In genomic region chr11:118153976-118154375, GRCh38 we compare ENCODE assay signal across 18 cellular contexts. TPM values are rescaled to one million over a fixed set of nuclear protein-coding genes. Genes with fewer than 3 reads are reported as not detected.
A peak's percentile ranks its signal among the peaks of the same experiment; 100 is the strongest.
DNase-seq lines count a peak whose midpoint lies in the region; ATAC-seq and TF ChIP-seq lines count a peak whose summit lies in the region.
"Had no signal": no experiment of that assay in that cellular context is flagged by ENCODE, and none has a peak within 500 bp of the region (broad histone marks: within the 10 kb centered on the region; RNA-seq: fewer than 3 reads in every experiment).

No MANE protein-coding gene starts in this region.

- H3K27ac ChIP-seq in GM23338 (ENCODE audit: low read depth): no peak overlapping the region
- H3K27ac ChIP-seq: BLaER1 treated with 17β-estradiol and CSF1 and Interleukin-3, amounts not matched to agents 10 nM and 100 nM had no signal

- H3K4me3 Mint-ChIP-seq in T-helper 2 cell treated with Interferon-gamma antibody and Interleukin-4, amounts not matched to agents 5 μg/mL and 100 μg/mL, for 36 hours: peak overlapping the region; percentile 69
- peak overlapping the region; percentile 78 for H3K4me3 Mint-ChIP-seq in GM23338
- H3K4me3 Mint-ChIP-seq in activated naive CD8-positive, alpha-beta T cell treated with anti-CD3 and anti-CD28 coated beads, Interleukin-2, amount 10 ng/mL, durations not matched to agents 7 days and 5 days: peak overlapping the region; percentile 72
- peak overlapping the region; percentile 30 to 83 (median 68) for H3K4me3 Mint-ChIP-seq in naive thymus-derived CD8-positive, alpha-beta T cell

- peaks cover 10% of the 10 kb centered on the region for H3K4me1 Mint-ChIP-seq in T-helper 2 cell treated with Interferon-gamma antibody and Interleukin-4, amounts not matched to agents 5 μg/mL and 100 μg/mL, for 36 hours (ENCODE audit: low read depth)
- peaks cover 63% of the 10 kb centered on the region for H3K4me1 Mint-ChIP-seq in GM23338
- H3K4me1 Mint-ChIP-seq in activated naive CD8-positive, alpha-beta T cell treated with anti-CD3 and anti-CD28 coated beads, Interleukin-2, amount 10 ng/mL, durations not matched to agents 7 days and 5 days: peaks cover 17% of the 10 kb centered on the region
- peaks cover 12 to 25% (median 17%) of the 10 kb centered on the region in 4 donors for H3K4me1 Mint-ChIP-seq in naive thymus-derived CD8-positive, alpha-beta T cell

- peak overlapping the region; percentile 98 for H3K4me2 ChIP-seq in GM23338

- no peaks in the 10 kb centered on the region for H3K79me2 ChIP-seq in GM23338 (replicated peaks; ENCODE audit: insufficient read depth)

- H3K36me3 Mint-ChIP-seq in T-helper 2 cell treated with Interferon-gamma antibody and Interleukin-4, amounts not matched to agents 5 μg/mL and 100 μg/mL, for 36 hours (ENCODE audit: low read depth): no peaks in the 10 kb centered on the region
- H3K36me3 Mint-ChIP-seq in GM23338 (ENCODE audit: low read depth): no peaks in the 10 kb centered on the region
- H3K36me3 Mint-ChIP-seq in activated naive CD8-positive, alpha-beta T cell treated with anti-CD3 and anti-CD28 coated beads, Interleukin-2, amount 10 ng/mL, durations not matched to agents 7 days and 5 days: no peaks in the 10 kb centered on the region
- H3K36me3 Mint-ChIP-seq in naive thymus-derived CD8-positive, alpha-beta T cell: no peaks in the 10 kb centered on the region

- no peaks in the 10 kb centered on the region for H3K9me2 ChIP-seq in GM23338 (ENCODE audit: insufficient read depth)

- DNase-seq in T-helper 2 cell treated with Interferon-gamma antibody and Interleukin-4, amounts not matched to agents 5 μg/mL and 100 μg/mL, for 36 hours (ENCODE audit: low spot score): no peak
- no peak for DNase-seq in T-helper 2 cell
- no peak for DNase-seq in GM23338 (ENCODE audit: low spot score)
- no peak for DNase-seq in activated naive CD8-positive, alpha-beta T cell treated with anti-CD3 and anti-CD28 coated beads, Interleukin-2, amount 10 ng/mL, durations not matched to agents 7 days and 5 days
- DNase-seq in naive thymus-derived CD8-positive, alpha-beta T cell: peak in 1 of 10 donors; percentile 40
- no peak for DNase-seq in HEK293T (ENCODE audit: extremely low spot score)
- no peak for DNase-seq in NCI-H748 treated with DMSO at 0.1 percent for 48 hours (lab: John Stamatoyannopoulos, UW)
- DNase-seq: central memory CD4-positive, alpha-beta T cell; DMS79; NCI-H2107; PC-3; stimulated activated naive CD4-positive, alpha-beta T cell treated with Interleukin-2 at 50 U/mL for 16 hours had no signal

- peak overlapping the region; percentile 94 for H3K4me3 ChIP-seq in GM23338

- H3K36me3 ChIP-seq in GM23338 (ENCODE audit: insufficient read depth): no peaks in the 10 kb centered on the region
- H3K36me3 ChIP-seq: BLaER1 treated with 17β-estradiol and CSF1 and Interleukin-3, amounts not matched to agents 10 nM and 100 nM had no signal

- H3K9me3 Mint-ChIP-seq in T-helper 2 cell treated with Interferon-gamma antibody and Interleukin-4, amounts not matched to agents 5 μg/mL and 100 μg/mL, for 36 hours: no peaks in the 10 kb centered on the region
- no peaks in the 10 kb centered on the region for H3K9me3 Mint-ChIP-seq in GM23338
- no peaks in the 10 kb centered on the region for H3K9me3 Mint-ChIP-seq in activated naive CD8-positive, alpha-beta T cell treated with anti-CD3 and anti-CD28 coated beads, Interleukin-2, amount 10 ng/mL, durations not matched to agents 7 days and 5 days
- H3K9me3 Mint-ChIP-seq in naive thymus-derived CD8-positive, alpha-beta T cell: no peaks in the 10 kb centered on the region

- H3K4me1 ChIP-seq in GM23338 (ENCODE audit: insufficient read depth): peaks cover 60% of the 10 kb centered on the region

- TF ChIP-seq CTCF in GM23338 (conservative IDR thresholded peaks at IDR 0.05; ENCODE audit: low read depth in 2 of 2): no peak

- peaks cover 97% of the 10 kb centered on the region for H3K27me3 ChIP-seq in GM23338 (ENCODE audit: insufficient read depth)

- H3K27me3 Mint-ChIP-seq in T-helper 2 cell treated with Interferon-gamma antibody and Interleukin-4, amounts not matched to agents 5 μg/mL and 100 μg/mL, for 36 hours (ENCODE audit: low read depth): peaks cover 86% of the 10 kb centered on the region
- peaks cover 72% of the 10 kb centered on the region for H3K27me3 Mint-ChIP-seq in GM23338 (ENCODE audit: insufficient read depth, low read depth, poor library complexity)
- H3K27me3 Mint-ChIP-seq in activated naive CD8-positive, alpha-beta T cell treated with anti-CD3 and anti-CD28 coated beads, Interleukin-2, amount 10 ng/mL, durations not matched to agents 7 days and 5 days: peaks cover 87% of the 10 kb centered on the region
- H3K27me3 Mint-ChIP-seq in naive thymus-derived CD8-positive, alpha-beta T cell: peaks cover 32 to 70% (median 48%) of the 10 kb centered on the region in 5 donors

- H4K20me1 ChIP-seq in GM23338 (replicated peaks; ENCODE audit: insufficient read depth): no peaks in the 10 kb centered on the region

- no peak for ATAC-seq in GM23338
- ATAC-seq in activated naive CD8-positive, alpha-beta T cell treated with anti-CD3 and anti-CD28 coated beads, Interleukin-2, amount 10 ng/mL, durations not matched to agents 7 days and 5 days (ENCODE audit: low read depth): no peak
- ATAC-seq in naive thymus-derived CD8-positive, alpha-beta T cell: no peak
- ATAC-seq in HG03342 (IDR thresholded peaks at IDR 0.05; ENCODE audit: unreplicated experiment): no peak
- ATAC-seq: left lobe of liver, PC-3 had no signal

- H3F3A ChIP-seq in GM23338 (replicated peaks; ENCODE audit: low read depth): 0 out of 2 replicates have a peak, but pooled peaks cover 3% of the 10 kb centered on the region

- POLR2A ChIA-PET in activated naive CD8-positive, alpha-beta T cell treated with anti-CD3 and anti-CD28 coated beads, Interleukin-2, amount 10 ng/mL, durations not matched to agents 7 days and 5 days (lab: Charles Lee): no interaction called here
- POLR2A ChIA-PET in naive thymus-derived CD8-positive, alpha-beta T cell (lab: Charles Lee): no interaction called here
- POLR2A ChIA-PET in HEK293T (lab: Yijun Ruan, JAX): no interaction called here

- CTCF ChIA-PET in HEK293T (lab: Yijun Ruan, JAX): no interaction called here

- H2AFZ ChIP-seq in GM23338: peak overlapping the region; percentile 88

- H3K27ac Mint-ChIP-seq in T-helper 2 cell treated with Interferon-gamma antibody and Interleukin-4, amounts not matched to agents 5 μg/mL and 100 μg/mL, for 36 hours: peak overlapping the region; percentile 1
- no peak overlapping the region for H3K27ac Mint-ChIP-seq in GM23338
- no peak overlapping the region for H3K27ac Mint-ChIP-seq in activated naive CD8-positive, alpha-beta T cell treated with anti-CD3 and anti-CD28 coated beads, Interleukin-2, amount 10 ng/mL, durations not matched to agents 7 days and 5 days
- no peak overlapping the region for H3K27ac Mint-ChIP-seq in naive thymus-derived CD8-positive, alpha-beta T cell

TF ChIP-seq in GM23338, 12 proteins besides CTCF, POLR2A, EP300 and RAD21:
- TF ChIP-seq ETS1 (IDR thresholded peaks at IDR 0.05) (no peak), NANOG (IDR thresholded peaks at IDR 0.05; ENCODE audit: borderline replicate concordance) (no peak)

TF ChIP-seq in HEK293T, 16 proteins besides CTCF, POLR2A, EP300 and RAD21:
- TF ChIP-seq SUZ12 (IDR thresholded peaks at IDR 0.05) (no peak), FOXK2 (IDR thresholded peaks at IDR 0.05) (no peak), FOXA1 (IDR thresholded peaks at IDR 0.05) (no peak), ZNF384 (IDR thresholded peaks at IDR 0.05) (no peak), LEF1 (IDR thresholded peaks at IDR 0.05; ENCODE audit: borderline replicate concordance) (no peak), ELF4 (IDR thresholded peaks at IDR 0.05) (no peak), HDGF (IDR thresholded peaks at IDR 0.05; ENCODE audit: borderline replicate concordance) (no peak), L3MBTL2 (conservative IDR thresholded peaks at IDR 0.05) (no peak), ARNT (IDR thresholded peaks at IDR 0.05) (no peak)

RNA-seq across cellular contexts. Expression of gene SCN4B, which starts 1.4 kb away (rescaled TPM):
- 1.7 and 3.0 TPM in 2 replicates for total RNA-seq in GM23338 (2014; rRNA removed; shearing (Covaris generic))
- 0.16 and 0.45 TPM in 2 replicates for polyA plus RNA-seq in GM23338 (2016; fragmentation: Nextera tagmentation; extraction: Ambion mirVana)
- total RNA-seq in activated naive CD8-positive, alpha-beta T cell treated with anti-CD3 and anti-CD28 coated beads, Interleukin-2, amount 10 ng/mL, durations not matched to agents 7 days and 5 days: under 1 TPM in 1 of 2 experiments, not detected in 1; 0.17 TPM
- not detected for total RNA-seq in naive thymus-derived CD8-positive, alpha-beta T cell
- not detected for polyA plus RNA-seq in naive thymus-derived CD8-positive, alpha-beta T cell
- total RNA-seq: fibroblast of villous mesenchyme, PC-3, SK-MEL-5 had no signal

RNA-seq across cellular contexts. Expression of gene SCN2B, which starts 22.5 kb away (rescaled TPM):
- 0.03 and 0.04 TPM in 2 replicates for total RNA-seq in GM23338 (2014; rRNA removed; shearing (Covaris generic))
- polyA plus RNA-seq in GM23338 (2016; fragmentation: Nextera tagmentation; extraction: Ambion mirVana): 0.09 TPM in 1 of 2 replicates, not detected in the other
- not detected for total RNA-seq in activated naive CD8-positive, alpha-beta T cell treated with anti-CD3 and anti-CD28 coated beads, Interleukin-2, amount 10 ng/mL, durations not matched to agents 7 days and 5 days
- total RNA-seq in naive thymus-derived CD8-positive, alpha-beta T cell: not detected
- polyA plus RNA-seq in naive thymus-derived CD8-positive, alpha-beta T cell: not detected
- total RNA-seq: A172, fibroblast of villous mesenchyme, left lobe of liver, PC-3, SK-MEL-5 had no signal
